In genomic region chr1:213989740-213990472, GRCh38 we compare ENCODE assay signal across 8 cellular contexts. TPM values are rescaled to one million over a fixed set of nuclear protein-coding genes. Genes with fewer than 3 reads are reported as not detected.
DNase-seq lines count a peak whose midpoint lies in the region; ATAC-seq and TF ChIP-seq lines count a peak whose summit lies in the region.

No MANE protein-coding gene starts in this region.

- H3K27me3 Mint-ChIP-seq in progenitor cell of endocrine pancreas: peaks cover 15% of the 10 kb centered on the region

- no peaks in the 10 kb centered on the region for H3K9me3 Mint-ChIP-seq in progenitor cell of endocrine pancreas (ENCODE audit: low read depth)

- peak overlapping the region; percentile 97 for H3K27ac Mint-ChIP-seq in progenitor cell of endocrine pancreas

- TF ChIP-seq CTCF in esophagus muscularis mucosa (IDR thresholded peaks at IDR 0.05): no peak
- no peak for TF ChIP-seq CTCF in progenitor cell of endocrine pancreas (IDR thresholded peaks at IDR 0.05; ENCODE audit: unreplicated experiment)
- no peak for TF ChIP-seq CTCF in tibial artery (IDR thresholded peaks at IDR 0.05)

- intact Hi-C loops in esophagus muscularis mucosa (cut with DNase I): no loop called here
- intact Hi-C loops in tibial artery (cut with DNase I; ENCODE audit: low total_unique reads): no loop called here

- TF ChIP-seq EP300 in esophagus muscularis mucosa (IDR thresholded peaks at IDR 0.05): no peak

- peaks cover 58% of the 10 kb centered on the region for H3K4me1 Mint-ChIP-seq in progenitor cell of endocrine pancreas (ENCODE audit: low read depth)

- peaks cover 32% of the 10 kb centered on the region for H3K4me1 ChIP-seq in HUES6 (ENCODE audit: control insufficient read depth, insufficient read depth, low read length)
- peaks cover 15 to 45% (median 40%) of the 10 kb centered on the region in 4 donors for H3K4me1 ChIP-seq in esophagus muscularis mucosa
- peaks cover 0 to 44% (median 30%) of the 10 kb centered on the region in 4 donors for H3K4me1 ChIP-seq in tibial artery

- no peaks in the 10 kb centered on the region for H3K36me3 Mint-ChIP-seq in progenitor cell of endocrine pancreas (ENCODE audit: insufficient read depth)

- H3K4me3 ChIP-seq in HUES6 (ENCODE audit: low read depth, low read length) (peak overlapping the region; percentile 82), esophagus muscularis mucosa (peak overlapping the region; percentile 65 to 69 (median 68)), tibial artery (peak overlapping the region in 1 of 2 donors; percentile 77)

- TF ChIP-seq POLR2A in esophagus muscularis mucosa (IDR thresholded peaks at IDR 0.05; ENCODE audit: low read depth): no peak

- no peak overlapping the region for H3K9ac ChIP-seq in HUES6 (ENCODE audit: low read length)

- peak overlapping the region; percentile 98 for H3K4me3 Mint-ChIP-seq in progenitor cell of endocrine pancreas (ENCODE audit: low read depth)

- no peak overlapping the region for H3K27ac ChIP-seq in HUES6 (ENCODE audit: low read depth, low read length)
- H3K27ac ChIP-seq in esophagus muscularis mucosa (replicated peaks in 1 of 4): peak overlapping the region in 1 of 4 donors; percentile 84
- no peak overlapping the region for H3K27ac ChIP-seq in tibial artery

- H3K27me3 ChIP-seq in HUES6 (ENCODE audit: control insufficient read depth, insufficient read depth, low read length) (peaks cover 57% of the 10 kb centered on the region), esophagus muscularis mucosa (peaks cover 0 to 69% (median 24%) of the 10 kb centered on the region in 4 donors), tibial artery (peaks cover 4 to 34% of the 10 kb centered on the region in 2 donors)

- no peaks in the 10 kb centered on the region for H3K36me3 ChIP-seq in HUES6 (ENCODE audit: control insufficient read depth, insufficient read depth, low read length)
- H3K36me3 ChIP-seq in esophagus muscularis mucosa: no peaks in the 10 kb centered on the region
- no peaks in the 10 kb centered on the region for H3K36me3 ChIP-seq in tibial artery

- peak; percentile 51 to 61 for DNase-seq in NCI-H524 (lab: John Stamatoyannopoulos, UW)
- peak; percentile 68 for DNase-seq in esophagus muscularis mucosa (ENCODE audit: extremely low spot score)
- DNase-seq in progenitor cell of endocrine pancreas (ENCODE audit: low spot score, unreplicated experiment): no peak
- no peak for DNase-seq in effector CD8-positive, alpha-beta T cell (lab: John Stamatoyannopoulos, UW)
- no peak for DNase-seq in tibial artery
- DNase-seq in GM19238 (ENCODE audit: insufficient read length, low spot score): no peak

- 49% methylated on average over 5 of the region's 5 CpGs for WGBS in esophagus muscularis mucosa

- ATAC-seq in HG03378 (IDR thresholded peaks at IDR 0.05; ENCODE audit: unreplicated experiment): no peak

- H3K9me3 ChIP-seq in HUES6 (ENCODE audit: control insufficient read depth, insufficient read depth, low read depth, low read length) (no peaks in the 10 kb centered on the region), esophagus muscularis mucosa (no peaks in the 10 kb centered on the region), tibial artery (no peaks in the 10 kb centered on the region)

RNA-seq across cellular contexts. Expression of gene PROX1, which starts 2.1 kb away (rescaled TPM):
- total RNA-seq in esophagus muscularis mucosa: 1 to 10 TPM; 2.0 to 5.3 (median 2.5) TPM
- total RNA-seq in progenitor cell of endocrine pancreas: 63.2 and 73.9 TPM in 2 replicates

Comparison
In these comparisons a context has a peak if more than half of its experiments do, and no peak if none do; other contexts are left out.
1. DNase-seq: peak in NCI-H524 (2 of 2) and esophagus muscularis mucosa (single experiment); none in progenitor cell of endocrine pancreas (single experiment), effector CD8-positive, alpha-beta T cell (single experiment), tibial artery (0 of 2) and GM19238 (single experiment).
2. RNA of gene PROX1, which starts 2.1 kb away (total RNA-seq): 63.2 to 73.9 TPM in progenitor cell of endocrine pancreas; 2.0 to 5.3 TPM in esophagus muscularis mucosa; every median in the first group is over 10 times any median in the second.